Comparison of ENCODE assay signal across 8 cellular contexts in genomic region chr12:6278439-6279255, GRCh38. TPM values are rescaled to one million over a fixed set of nuclear protein-coding genes. Genes with fewer than 3 reads are reported as not detected.
DNase-seq lines count a peak whose midpoint lies in the region; ATAC-seq, FAIRE-seq and TF ChIP-seq lines count a peak whose summit lies in the region.

No MANE protein-coding gene starts in this region.

- H3K27me3 ChIP-seq in GM23338 (ENCODE audit: insufficient read depth), result no peaks in the 10 kb centered on the region
- H3K27me3 ChIP-seq in astrocyte (ENCODE audit: insufficient read depth, low read length), result no peaks in the 10 kb centered on the region

- H3K27ac Mint-ChIP-seq in GM23338, result no peak overlapping the region
- H3K27ac Mint-ChIP-seq in astrocyte (ENCODE audit: unreplicated experiment), result peak overlapping the region; percentile 78

- FAIRE-seq in astrocyte (lab: Jason Lieb, UNC), result no peak

- ATAC-seq in GM23338 (peak; percentile 73), GM18519 (IDR thresholded peaks at IDR 0.05; ENCODE audit: low FRiP score, unreplicated experiment) (no peak)

- DNase-seq in ELF-1 (ENCODE audit: low read depth, low spot score) (peak; percentile 82), GM23338 (ENCODE audit: low spot score) (peak; percentile 85), M059J (ENCODE audit: low read depth) (peak; percentile 82), T1000 (lab: John Stamatoyannopoulos, UW) (peak; percentile 92), astrocyte (ENCODE audit: low read depth) (peak; percentile 48), hippocampal formation (lab: John Stamatoyannopoulos, UW) (peak; percentile 70 to 77), retinal pigment epithelial cell (ENCODE audit: low read depth) (no peak)

- no peaks in the 10 kb centered on the region for H4K20me1 ChIP-seq in GM23338 (replicated peaks; ENCODE audit: insufficient read depth)
- no peaks in the 10 kb centered on the region for H4K20me1 ChIP-seq in astrocyte (ENCODE audit: insufficient read depth, low read length)

- H3K27ac ChIP-seq in GM23338 (ENCODE audit: low read depth) (no peak overlapping the region), astrocyte (ENCODE audit: low read depth, low read length) (peak overlapping the region; percentile 78)

- H3K9me3 ChIP-seq in astrocyte (ENCODE audit: insufficient read depth, low read depth, low read length), result no peaks in the 10 kb centered on the region

- H3F3A ChIP-seq in GM23338 (replicated peaks; ENCODE audit: low read depth), result 0 out of 2 replicates have a peak, but pooled peaks cover 7% of the 10 kb centered on the region

- H3K4me2 ChIP-seq in GM23338 (peak overlapping the region; percentile 87), astrocyte (ENCODE audit: low read length) (peak overlapping the region; percentile 85)

- H3K27me3 Mint-ChIP-seq in GM23338 (ENCODE audit: insufficient read depth, low read depth, poor library complexity), result peaks cover 24% of the 10 kb centered on the region
- peaks cover 11% of the 10 kb centered on the region for H3K27me3 Mint-ChIP-seq in astrocyte (ENCODE audit: low read depth, unreplicated experiment)

- H3K4me1 ChIP-seq in GM23338 (ENCODE audit: insufficient read depth), result peaks cover 37% of the 10 kb centered on the region
- H3K4me1 ChIP-seq in astrocyte (ENCODE audit: insufficient read depth, low read length), result peaks cover 34% of the 10 kb centered on the region

- peaks cover 56% of the 10 kb centered on the region for H3K4me1 Mint-ChIP-seq in GM23338
- H3K4me1 Mint-ChIP-seq in astrocyte (ENCODE audit: low read depth, unreplicated experiment), result peaks cover 24% of the 10 kb centered on the region

- peak overlapping the region; percentile 89 for H3K9ac ChIP-seq in astrocyte (ENCODE audit: low read length)

- H3K4me3 ChIP-seq in GM23338 (peak overlapping the region; percentile 57), astrocyte (ENCODE audit: insufficient read depth, low read depth, low read length) (peak overlapping the region; percentile 42), retinal pigment epithelial cell (ENCODE audit: low read length) (peak overlapping the region; percentile 38)

- peak overlapping the region; percentile 93 for H2AFZ ChIP-seq in GM23338
- H2AFZ ChIP-seq in astrocyte (ENCODE audit: low read depth, low read length), result peak overlapping the region; percentile 89

- no peaks in the 10 kb centered on the region; the same call in 2 of the 3 replicates for H3K36me3 Mint-ChIP-seq in GM23338 (ENCODE audit: low read depth)
- H3K36me3 Mint-ChIP-seq in astrocyte (ENCODE audit: low read depth, unreplicated experiment), result no peaks in the 10 kb centered on the region

- H3K9me2 ChIP-seq in GM23338 (ENCODE audit: insufficient read depth), result no peaks in the 10 kb centered on the region

- peak overlapping the region; percentile 76 for H3K4me3 Mint-ChIP-seq in GM23338
- peak overlapping the region; percentile 27 for H3K4me3 Mint-ChIP-seq in astrocyte (ENCODE audit: unreplicated experiment)

- H3K36me3 ChIP-seq in GM23338 (ENCODE audit: insufficient read depth) (no peaks in the 10 kb centered on the region), astrocyte (ENCODE audit: insufficient read depth, low read length) (no peaks in the 10 kb centered on the region)

- peak; percentile 53 to 76 for TF ChIP-seq CTCF in GM23338 (conservative IDR thresholded peaks at IDR 0.05; ENCODE audit: low read depth in 2 of 2)
- peak; percentile 43 for TF ChIP-seq CTCF in astrocyte (IDR thresholded peaks at IDR 0.05; ENCODE audit: insufficient read depth, low read depth, low read length)
- peak; percentile 42 for TF ChIP-seq CTCF in retinal pigment epithelial cell (conservative IDR thresholded peaks at IDR 0.05; ENCODE audit: low read depth, low read length)

- H3K9me3 Mint-ChIP-seq in GM23338, result no peaks in the 10 kb centered on the region
- no peaks in the 10 kb centered on the region for H3K9me3 Mint-ChIP-seq in astrocyte (ENCODE audit: unreplicated experiment)

- H3K79me2 ChIP-seq in GM23338 (replicated peaks; ENCODE audit: insufficient read depth) (no peaks in the 10 kb centered on the region), astrocyte (ENCODE audit: insufficient read depth, low read length) (no peaks in the 10 kb centered on the region)

TF ChIP-seq in GM23338, 12 proteins besides CTCF, POLR2A, EP300 and RAD21:
- TF ChIP-seq STAT1 (IDR thresholded peaks at IDR 0.05; ENCODE audit: unreplicated experiment) (no peak), CREB1 (CRISPR knock-in tag; IDR thresholded peaks at IDR 0.05; ENCODE audit: low read depth) (0 out of 2 replicates have a peak, but pooled peaks have one; percentile 54)
TF ChIP-seq in GM23338: peak in this region for 1.

RNA-seq across cellular contexts. Expression of gene PLEKHG6, which starts 31.8 kb away (rescaled TPM):
- 21.3 and 174 TPM in 2 replicates for total RNA-seq in GM23338 (2014; rRNA removed; shearing (Covaris generic))
- 15.7 and 18.0 TPM in 2 replicates for polyA plus RNA-seq in GM23338 (2016; fragmentation: Nextera tagmentation; extraction: Ambion mirVana)
- total RNA-seq in M059J (2014; rRNA removed; shearing (Covaris generic)), result 0.05 TPM in 1 of 2 replicates, not detected in the other
- 0.72 and 2.5 TPM in 2 replicates for total RNA-seq in astrocyte
